7 cellular contexts compared by ENCODE assay signal in the genomic region with DNA sequence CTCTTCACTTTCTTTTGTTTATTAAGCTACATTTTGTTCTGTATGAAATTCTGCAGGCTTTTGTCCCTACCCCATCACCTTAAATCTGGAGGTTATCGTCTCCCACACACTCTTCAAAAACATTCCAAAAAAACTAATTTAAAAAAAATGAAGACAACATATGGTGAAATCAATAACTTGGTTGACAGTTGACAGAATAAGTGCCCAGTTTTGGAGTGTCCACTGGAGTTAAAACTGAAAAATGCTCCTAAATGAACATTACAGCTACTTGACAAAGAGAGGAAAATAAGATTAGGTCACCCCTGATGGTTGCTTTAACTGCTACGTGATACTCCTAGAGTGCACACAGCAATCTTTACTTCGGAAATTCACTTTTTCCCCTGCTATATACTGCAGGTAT. TPM values are rescaled to one million over a fixed set of nuclear protein-coding genes. Genes with fewer than 3 reads are reported as not detected.
DNase-seq lines count a peak whose midpoint lies in the region; ATAC-seq and TF ChIP-seq lines count a peak whose summit lies in the region.

No MANE protein-coding gene starts in this region.

- H4K20me1 ChIP-seq in GM23338 (replicated peaks; ENCODE audit: insufficient read depth), result no peaks in the 10 kb centered on the region

- H3K79me2 ChIP-seq in GM23338 (replicated peaks; ENCODE audit: insufficient read depth), result peaks cover 24% of the 10 kb centered on the region

- H2AFZ ChIP-seq in GM23338, result no peak overlapping the region; the same call in 1 of the 2 replicates

- H3K9ac ChIP-seq in SK-N-MC (ENCODE audit: insufficient read length), result peak overlapping the region; percentile 85

- no peaks in the 10 kb centered on the region for H3K36me3 ChIP-seq in GM23338 (ENCODE audit: insufficient read depth)
- no peaks in the 10 kb centered on the region for H3K36me3 ChIP-seq in SK-N-MC (ENCODE audit: insufficient read depth, low read length)

- no peaks in the 10 kb centered on the region for H3F3A ChIP-seq in GM23338 (replicated peaks; ENCODE audit: low read depth)

- no peaks in the 10 kb centered on the region for H3K9me3 ChIP-seq in SK-N-MC (ENCODE audit: low read depth, low read length)

- ATAC-seq in GM23338 (no peak), GM18907 (IDR thresholded peaks at IDR 0.05; ENCODE audit: unreplicated experiment) (no peak), HG03439 (IDR thresholded peaks at IDR 0.05; ENCODE audit: unreplicated experiment) (no peak)

- H3K27me3 Mint-ChIP-seq in GM23338 (ENCODE audit: insufficient read depth, low read depth, poor library complexity), result peaks cover 18% of the 10 kb centered on the region

- no peaks in the 10 kb centered on the region; the same call in 1 of the 2 replicates for H3K9me2 ChIP-seq in GM23338 (ENCODE audit: insufficient read depth)

- no peaks in the 10 kb centered on the region for H3K27me3 ChIP-seq in GM23338 (ENCODE audit: insufficient read depth)

- H3K27ac Mint-ChIP-seq in GM23338, result peak overlapping the region; percentile 96

- no peak for DNase-seq in GM23338 (ENCODE audit: low spot score)
- DNase-seq in SK-N-MC (ENCODE audit: low read depth, low spot score), result no peak
- DNase-seq in fibroblast of the aortic adventitia (ENCODE audit: low read depth), result peak; percentile 22
- DNase-seq in NCI-H446 treated with DMSO at 0.1 percent for 48 hours (lab: John Stamatoyannopoulos, UW), result no peak

- peaks cover 26% of the 10 kb centered on the region for H3K4me1 ChIP-seq in GM23338 (ENCODE audit: insufficient read depth)

- H3K4me3 ChIP-seq in GM23338, result peak overlapping the region; percentile 88
- peak overlapping the region; percentile 85 for H3K4me3 ChIP-seq in SK-N-MC
- peak overlapping the region; percentile 99 for H3K4me3 ChIP-seq in fibroblast of the aortic adventitia (ENCODE audit: low read depth, low read length)
- H3K4me3 ChIP-seq in skin epidermis, result peak overlapping the region in 5 of 7 experiments; percentile 37 to 86 (median 66)

- peak overlapping the region; percentile 75 for H3K4me2 ChIP-seq in GM23338

- TF ChIP-seq CTCF in GM23338 (conservative IDR thresholded peaks at IDR 0.05; ENCODE audit: low read depth in 2 of 2), result no peak
- TF ChIP-seq CTCF in fibroblast of the aortic adventitia (IDR thresholded peaks at IDR 0.05; ENCODE audit: insufficient read depth, low read length), result no peak

- H3K4me1 Mint-ChIP-seq in GM23338, result peaks cover 28% of the 10 kb centered on the region

- H3K36me3 Mint-ChIP-seq in GM23338 (ENCODE audit: low read depth), result peaks cover 3% of the 10 kb centered on the region; the same call in 2 of the 3 replicates

- H3K27ac ChIP-seq in GM23338 (ENCODE audit: low read depth) (no peak overlapping the region), SK-N-MC (peak overlapping the region; percentile 8; the same call in 1 of the 2 replicates), skin epidermis (peak overlapping the region in 4 of 21 experiments; percentile 24 to 91 (median 38))

- peak overlapping the region; percentile 94 for H3K4me3 Mint-ChIP-seq in GM23338

- peaks cover 2% of the 10 kb centered on the region; the same call in 2 of the 3 replicates for H3K9me3 Mint-ChIP-seq in GM23338

TF ChIP-seq in GM23338, 12 proteins besides CTCF, POLR2A, EP300 and RAD21:
- TF ChIP-seq STAT1 (IDR thresholded peaks at IDR 0.05; ENCODE audit: unreplicated experiment) (no peak), ZNF114 (CRISPR knock-in tag; IDR thresholded peaks at IDR 0.05) (no peak)

RNA-seq across cellular contexts. Expression of gene ZNF827, which starts 0.6 kb away (rescaled TPM):
- 33.1 and 34.1 TPM in 2 replicates for total RNA-seq in GM23338 (2014; rRNA removed; shearing (Covaris generic))
- 19.9 and 20.3 TPM in 2 replicates for polyA plus RNA-seq in GM23338 (2016; fragmentation: Nextera tagmentation; extraction: Ambion mirVana)
- total RNA-seq in fibroblast of the aortic adventitia (ENCODE audit: low replicate concordance), result 10.7 and 16.7 TPM in 2 replicates
